20 cellular contexts compared by ENCODE assay signal in the genomic region with DNA sequence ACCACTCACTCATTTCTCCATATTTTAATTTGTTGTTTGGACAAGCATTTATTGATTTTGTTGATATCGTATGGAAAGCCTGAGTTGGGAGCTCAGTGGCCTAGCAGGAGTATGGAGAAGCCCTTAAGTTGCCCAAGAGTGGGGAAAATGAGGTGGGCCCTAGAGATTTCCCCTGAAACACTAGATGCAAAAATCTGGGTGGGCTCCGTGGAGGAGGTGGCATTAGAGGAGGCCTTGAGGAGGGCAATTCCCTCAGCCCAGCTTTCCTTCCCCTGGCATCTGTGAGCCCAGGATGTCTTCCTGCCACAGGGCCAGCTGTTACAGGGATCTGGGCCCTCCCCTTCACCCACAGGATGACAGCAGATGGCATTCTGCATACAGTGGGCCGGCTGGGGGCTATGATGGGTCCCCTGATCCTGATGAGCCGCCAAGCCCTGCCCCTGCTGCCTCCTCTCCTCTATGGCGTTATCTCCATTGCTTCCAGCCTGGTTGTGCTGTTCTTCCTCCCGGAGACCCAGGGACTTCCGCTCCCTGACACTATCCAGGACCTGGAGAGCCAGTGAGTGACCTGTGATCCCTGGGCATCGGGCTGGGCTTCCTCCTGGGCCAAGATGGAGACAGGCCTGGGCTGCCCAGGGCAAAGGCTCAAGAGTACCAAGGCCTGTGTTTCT. TPM values are rescaled to one million over a fixed set of nuclear protein-coding genes. Genes with fewer than 3 reads are reported as not detected.
DNase-seq lines count a peak whose midpoint lies in the region; ATAC-seq and TF ChIP-seq lines count a peak whose summit lies in the region.
"Had no signal": no experiment of that assay in that cellular context is flagged by ENCODE, and none has a peak within 500 bp of the region (broad histone marks: within the 10 kb centered on the region; RNA-seq: fewer than 3 reads in every experiment).

No MANE protein-coding gene starts in this region.

- CTCF ChIA-PET in SK-N-SH (lab: Yijun Ruan, JAX) = interaction anchor here (0.9 to 1.7 kb wide), 4 partner anchors 15 to 120 kb away, joined by 3 to 6 read pairs (median 4); no protein-coding TSS in a partner anchor

- POLR2A ChIA-PET in SK-N-SH (lab: Yijun Ruan, JAX) = no interaction called here

- 42% methylated on average over 5 of the region's 8 CpGs for WGBS in SK-N-SH (ENCODE audit: low lambda C conversion rate)
- 85% methylated on average over 8 of the region's 8 CpGs for WGBS in liver

- H3K27ac Mint-ChIP-seq in type B pancreatic cell = peak overlapping the region; percentile 32
- no peak overlapping the region for H3K27ac Mint-ChIP-seq in activated naive CD8-positive, alpha-beta T cell treated with anti-CD3 and anti-CD28 coated beads, Interleukin-2, amount 50 U/mL, for 24 hours
- H3K27ac Mint-ChIP-seq: IgD-negative memory B cell had no signal

- no peak for TF ChIP-seq CTCF in SK-N-SH (IDR thresholded peaks at IDR 0.05)
- TF ChIP-seq CTCF in liver (IDR thresholded peaks at IDR 0.05; ENCODE audit: low read depth, low read length, missing input control) = no peak
- TF ChIP-seq CTCF in type B pancreatic cell (conservative IDR thresholded peaks at IDR 0.05) = no peak

- H3K79me2 ChIP-seq in SK-N-SH (ENCODE audit: insufficient read depth) = no peaks in the 10 kb centered on the region

- no peaks in the 10 kb centered on the region for H3K36me3 ChIP-seq in SK-N-SH (replicated peaks in 1 of 2; ENCODE audit: control insufficient read depth in 1 of 2, insufficient read depth in 2 of 2, low read length in 1 of 2)
- H3K36me3 ChIP-seq in liver (ENCODE audit: control insufficient read depth in 4 of 4, insufficient read depth in 3 of 4, low read depth in 1 of 4, low read length in 3 of 4) = no peaks in the 10 kb centered on the region
- H3K36me3 ChIP-seq: BLaER1 treated with 17β-estradiol and CSF1 and Interleukin-3, amounts not matched to agents 10 nM and 100 nM had no signal

- no peak overlapping the region for H3K4me3 ChIP-seq in SK-N-SH (ENCODE audit: low read depth in 2 of 2, low read length in 1 of 2)
- no peak overlapping the region for H3K4me3 ChIP-seq in liver (ENCODE audit: low read depth in 1 of 3, low read length in 3 of 3)
- H3K4me3 ChIP-seq: BLaER1 treated with 17β-estradiol and CSF1 and Interleukin-3, amounts not matched to agents 10 nM and 100 nM had no signal

- no peaks in the 10 kb centered on the region for H3F3A ChIP-seq in SK-N-SH (replicated peaks; ENCODE audit: insufficient read depth)

- TF ChIP-seq EP300 in SK-N-SH (IDR thresholded peaks at IDR 0.05; ENCODE audit: borderline replicate concordance in 1 of 2, low read depth in 1 of 2, low read length in 1 of 2) = no peak

- DNase-seq in SK-N-SH (peak; percentile 58), NCI-H524 (lab: John Stamatoyannopoulos, UW) (peak; percentile 80 to 91), type B pancreatic cell (ENCODE audit: extremely low spot score, unreplicated experiment) (no peak)
- no peak for DNase-seq in activated naive CD8-positive, alpha-beta T cell treated with anti-CD3 and anti-CD28 coated beads, Interleukin-2, amount 50 U/mL, for 24 hours
- DNase-seq in stimulated activated naive CD8-positive, alpha-beta T cell treated with anti-CD3 and anti-CD28 coated beads, Interleukin-15, Interleukin-2, amounts not matched to agents 100 U/mL and 50 U/mL, for 24 hours = no peak
- DNase-seq: 8988T, DMS153, GOT3, NCI-H1105, NCI-H187 treated with DMSO at 0.1 percent for 48 hours, NCI-H446 treated with DMSO at 0.1 percent for 48 hours, NCI-H774 had no signal

- no peaks in the 10 kb centered on the region for H4K20me1 ChIP-seq in SK-N-SH (ENCODE audit: insufficient read depth)
- H4K20me1 ChIP-seq: BLaER1 treated with 17β-estradiol and CSF1 and Interleukin-3, amounts not matched to agents 10 nM and 100 nM had no signal

- H3K4me2 ChIP-seq in SK-N-SH = no peak overlapping the region
- H3K4me2 ChIP-seq: BLaER1 treated with 17β-estradiol and CSF1 and Interleukin-3, amounts not matched to agents 10 nM and 100 nM had no signal

- peaks cover 8% of the 10 kb centered on the region for H3K4me1 Mint-ChIP-seq in type B pancreatic cell (ENCODE audit: unreplicated experiment)
- peaks cover 4% of the 10 kb centered on the region for H3K4me1 Mint-ChIP-seq in activated naive CD8-positive, alpha-beta T cell treated with anti-CD3 and anti-CD28 coated beads, Interleukin-2, amount 50 U/mL, for 24 hours

- no peak overlapping the region for H3K4me3 Mint-ChIP-seq in type B pancreatic cell
- H3K4me3 Mint-ChIP-seq in activated naive CD8-positive, alpha-beta T cell treated with anti-CD3 and anti-CD28 coated beads, Interleukin-2, amount 50 U/mL, for 24 hours = no peak overlapping the region
- H3K4me3 Mint-ChIP-seq: IgD-negative memory B cell had no signal

- no peaks in the 10 kb centered on the region for H3K9me2 ChIP-seq in SK-N-SH

- H3K27me3 Mint-ChIP-seq in type B pancreatic cell = no peaks in the 10 kb centered on the region
- no peaks in the 10 kb centered on the region for H3K27me3 Mint-ChIP-seq in activated naive CD8-positive, alpha-beta T cell treated with anti-CD3 and anti-CD28 coated beads, Interleukin-2, amount 50 U/mL, for 24 hours

- no peaks in the 10 kb centered on the region for H3K27me3 ChIP-seq in SK-N-SH (ENCODE audit: insufficient read depth)
- H3K27me3 ChIP-seq in liver (ENCODE audit: control insufficient read depth in 4 of 4, insufficient read depth in 4 of 4, low read length in 3 of 4) = no peaks in the 10 kb centered on the region
- H3K27me3 ChIP-seq: BLaER1 treated with 17β-estradiol and CSF1 and Interleukin-3, amounts not matched to agents 10 nM and 100 nM had no signal

- peaks cover 0 to 19% of the 10 kb centered on the region in 2 experiments; a peak in 2 of 4 replicates for H3K4me1 ChIP-seq in SK-N-SH (ENCODE audit: control insufficient read depth in 1 of 2, insufficient read depth in 2 of 2, low read depth in 1 of 2, low read length in 1 of 2)
- peaks cover 0 to 6% (median 1%) of the 10 kb centered on the region in 4 donors for H3K4me1 ChIP-seq in liver (ENCODE audit: control insufficient read depth in 4 of 4, insufficient read depth in 4 of 4, low read length in 3 of 4)

- ATAC-seq in SK-N-SH treated with all-trans-retinoic acid at 6 μM for 48 hours (no peak), HG02870 (IDR thresholded peaks at IDR 0.05; ENCODE audit: unreplicated experiment) (no peak)
- no peak for ATAC-seq in activated naive CD8-positive, alpha-beta T cell treated with anti-CD3 and anti-CD28 coated beads, Interleukin-2, amount 50 U/mL, for 24 hours
- no peak for ATAC-seq in stimulated activated naive CD8-positive, alpha-beta T cell treated with anti-CD3 and anti-CD28 coated beads, Interleukin-15, Interleukin-2, amounts not matched to agents 100 U/mL and 50 U/mL, for 24 hours
- ATAC-seq: Right ventricle myocardium inferior had no signal

- no peak for TF ChIP-seq RAD21 in SK-N-SH (IDR thresholded peaks at IDR 0.05; ENCODE audit: low read length)
- no peak for TF ChIP-seq RAD21 in liver (IDR thresholded peaks at IDR 0.05)

- H3K9me3 ChIP-seq in SK-N-SH = no peaks in the 10 kb centered on the region
- H3K9me3 ChIP-seq in liver (ENCODE audit: control insufficient read depth in 4 of 4, low read length in 3 of 4) = no peaks in the 10 kb centered on the region
- H3K9me3 ChIP-seq: BLaER1 treated with 17β-estradiol and CSF1 and Interleukin-3, amounts not matched to agents 10 nM and 100 nM had no signal

- no peaks in the 10 kb centered on the region for H3K36me3 Mint-ChIP-seq in type B pancreatic cell
- no peaks in the 10 kb centered on the region for H3K36me3 Mint-ChIP-seq in activated naive CD8-positive, alpha-beta T cell treated with anti-CD3 and anti-CD28 coated beads, Interleukin-2, amount 50 U/mL, for 24 hours (ENCODE audit: low read depth)
- H3K36me3 Mint-ChIP-seq: IgD-negative memory B cell had no signal

- H3K27ac ChIP-seq in SK-N-SH (ENCODE audit: low read depth in 2 of 2, low read length in 1 of 2) = no peak overlapping the region
- no peak overlapping the region for H3K27ac ChIP-seq in liver (ENCODE audit: low read depth in 1 of 2, low read length in 2 of 2)
- H3K27ac ChIP-seq: BLaER1 treated with 17β-estradiol and CSF1 and Interleukin-3, amounts not matched to agents 10 nM and 100 nM had no signal

- no peaks in the 10 kb centered on the region for H3K9me3 Mint-ChIP-seq in type B pancreatic cell
- H3K9me3 Mint-ChIP-seq in activated naive CD8-positive, alpha-beta T cell treated with anti-CD3 and anti-CD28 coated beads, Interleukin-2, amount 50 U/mL, for 24 hours = no peaks in the 10 kb centered on the region
- H3K9me3 Mint-ChIP-seq: IgD-negative memory B cell had no signal

- H3K9ac ChIP-seq in SK-N-SH = no peak overlapping the region
- no peak overlapping the region for H3K9ac ChIP-seq in liver (ENCODE audit: low read depth in 1 of 2, low read length in 2 of 2)
- H3K9ac ChIP-seq: BLaER1 treated with 17β-estradiol and CSF1 and Interleukin-3, amounts not matched to agents 10 nM and 100 nM had no signal

- no peak overlapping the region for H2AFZ ChIP-seq in SK-N-SH (ENCODE audit: low read depth)

TF ChIP-seq in SK-N-SH, 30 proteins besides CTCF, POLR2A, EP300 and RAD21 (continues in another document):
- TF ChIP-seq NFIC (IDR thresholded peaks at IDR 0.05; ENCODE audit: borderline replicate concordance) (no peak), YY1 (IDR thresholded peaks at IDR 0.05; ENCODE audit: low read depth) (no peak), GABPA (IDR thresholded peaks at IDR 0.05; ENCODE audit: low read depth) (no peak), TCF12 (IDR thresholded peaks at IDR 0.05) (no peak)

TF ChIP-seq in SK-N-SH treated with all-trans-retinoic acid at 6 μM for 48 hours, 23 proteins besides CTCF, POLR2A, EP300 and RAD21 (continues in another document):
- TF ChIP-seq ISL1 (CRISPR knock-in tag; IDR thresholded peaks at IDR 0.05) = no peak
- TF ChIP-seq ZC3H10 (CRISPR knock-in tag; IDR thresholded peaks at IDR 0.05) = no peak
- no peak for TF ChIP-seq ZNF70 (CRISPR knock-in tag; IDR thresholded peaks at IDR 0.05)
- TF ChIP-seq ZNF8 (CRISPR knock-in tag; IDR thresholded peaks at IDR 0.05) = no peak

TF ChIP-seq in liver, 16 proteins besides CTCF, POLR2A, EP300 and RAD21 (continues in another document):
- TF ChIP-seq GABPA (IDR thresholded peaks at IDR 0.05 in 1 of 2, conservative IDR thresholded peaks at IDR 0.05 in 1 of 2) (no peak), RXRA (IDR thresholded peaks at IDR 0.05) (no peak), NR2F2 (IDR thresholded peaks at IDR 0.05) (peak; percentile 36)

RNA-seq across cellular contexts. Expression of a gene that starts 13.7 kb away (rescaled TPM):
- polyA plus RNA-seq in SK-N-SH (2012; rRNA removed) (not detected in 2 replicates), liver (under 1 TPM in 1 of 2 donors, not detected in 1; 0.09 TPM)
- not detected in 2 replicates for polyA plus RNA-seq in SK-N-SH (2012; cell fraction: cytosol; rRNA removed)
- 0.05 and 0.06 TPM in 2 replicates for polyA plus RNA-seq in SK-N-SH (2012; cell fraction: nucleus; rRNA removed)
- total RNA-seq in liver (under 1 TPM; 0.23 to 0.33 TPM), type B pancreatic cell (ENCODE audit: low replicate concordance) (0.59 and 0.65 TPM in 2 replicates)
- total RNA-seq: LHCN-M2, Right ventricle myocardium inferior had no signal
- polyA plus RNA-seq: IgD-negative memory B cell had no signal

RNA-seq across cellular contexts. Expression of a gene that starts 21.6 kb away (rescaled TPM):
- polyA plus RNA-seq in SK-N-SH (2012; rRNA removed) (not detected in 2 replicates), liver (under 1 TPM in 1 of 2 donors, not detected in 1; 0.02 TPM)
- polyA plus RNA-seq in SK-N-SH (2012; cell fraction: cytosol; rRNA removed) = not detected in 2 replicates
- not detected in 2 replicates for polyA plus RNA-seq in SK-N-SH (2012; cell fraction: nucleus; rRNA removed)
- total RNA-seq in liver (under 1 TPM in 1 of 2 donors, not detected in 1; under 0.01 TPM), type B pancreatic cell (ENCODE audit: low replicate concordance) (not detected in 2 replicates)
- total RNA-seq: HT-29, LHCN-M2, Right ventricle myocardium inferior had no signal
- polyA plus RNA-seq: IgD-negative memory B cell had no signal

Comparison
In these comparisons a context has a peak if more than half of its experiments do, and no peak if none do; other contexts are left out.
1. DNase-seq: peak in SK-N-SH (single experiment) and NCI-H524 (2 of 2); none in type B pancreatic cell (single experiment), activated naive CD8-positive, alpha-beta T cell treated with anti-CD3 and anti-CD28 coated beads, Interleukin-2, amount 50 U/mL, for 24 hours (single experiment) and stimulated activated naive CD8-positive, alpha-beta T cell treated with anti-CD3 and anti-CD28 coated beads, Interleukin-15, Interleukin-2, amounts not matched to agents 100 U/mL and 50 U/mL, for 24 hours (single experiment).